ENCODE assay signal across 19 cellular contexts in the genomic region with DNA sequence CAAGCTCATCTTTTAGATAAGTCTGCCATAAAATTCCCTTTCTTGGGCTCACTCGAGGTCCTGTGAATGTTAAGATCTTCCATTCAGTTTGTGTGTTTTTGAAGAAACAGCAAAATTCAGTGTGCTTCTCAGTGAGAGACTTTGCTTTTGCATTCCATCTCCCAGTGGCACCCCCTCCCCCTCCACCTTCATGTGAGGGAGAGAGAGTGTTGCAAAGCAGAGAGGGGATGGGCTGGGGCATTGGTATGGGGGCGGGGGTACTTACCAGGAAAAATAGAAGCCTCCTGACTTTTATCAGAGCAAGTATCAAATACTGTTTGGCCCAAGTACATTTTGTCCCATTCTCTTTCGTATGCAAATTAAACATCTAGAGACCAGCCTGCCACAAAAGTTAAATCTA. TPM values are rescaled to one million over a fixed set of nuclear protein-coding genes. Genes with fewer than 3 reads are reported as not detected.
DNase-seq lines count a peak whose midpoint lies in the region; TF ChIP-seq lines count a peak whose summit lies in the region.
"Had no signal": no experiment of that assay in that cellular context is flagged by ENCODE, and none has a peak within 500 bp of the region (broad histone marks: within the 10 kb centered on the region; RNA-seq: fewer than 3 reads in every experiment).

No MANE protein-coding gene starts in this region.

- DNase-seq in H9 (no peak), caudate nucleus (lab: John Stamatoyannopoulos, UW) (no peak), iPS-NIHi11 (ENCODE audit: low spot score) (peak; percentile 46), neural progenitor cell (ENCODE audit: low spot score) (peak; percentile 25), glutamatergic neuron (no peak), NOMO-1 (lab: John Stamatoyannopoulos, UW; ENCODE audit: unreplicated experiment in 2 of 2) (no peak), cerebellar nuclear complex (lab: John Stamatoyannopoulos, UW) (no peak), NCI-H524 (lab: John Stamatoyannopoulos, UW) (no peak)
- DNase-seq: C1 segment of cervical spinal cord, DMS 273 treated with DMSO at 0.1 percent for 48 hours, GDM1, NCI-H187 treated with DMSO at 0.1 percent for 48 hours, NCI-H2171 treated with DMSO at 0.1 percent for 48 hours, NCI-H82 had no signal

- no peaks in the 10 kb centered on the region for H3K79me1 ChIP-seq in H9 (ENCODE audit: insufficient read depth, low read depth, low read length, poor library complexity, severe bottlenecking)

- H3K14ac ChIP-seq in H9 (ENCODE audit: insufficient read depth, low read length) = no peak overlapping the region

- peak overlapping the region; percentile 7 to 53; a peak in 1 of 5 replicates for H3K4me3 Mint-ChIP-seq in H9
- no peak overlapping the region for H3K4me3 Mint-ChIP-seq in neural progenitor cell
- no peak overlapping the region for H3K4me3 Mint-ChIP-seq in glutamatergic neuron (ENCODE audit: unreplicated experiment)

- H2AFZ ChIP-seq in H9 (ENCODE audit: low read length) (peak overlapping the region; percentile 29), neural progenitor cell (replicated peaks) (peak overlapping the region; percentile 30)

- TF ChIP-seq CTCF in H9 (conservative IDR thresholded peaks at IDR 0.05) (no peak), neural progenitor cell (IDR thresholded peaks at IDR 0.05) (no peak), glutamatergic neuron (IDR thresholded peaks at IDR 0.05; ENCODE audit: partially characterized antibody, unreplicated experiment) (no peak)

- H3K27me3 Mint-ChIP-seq in H9 (ENCODE audit: low read depth) (no peaks in the 10 kb centered on the region; the same call in 1 of the 2 replicates), neural progenitor cell (ENCODE audit: insufficient read depth, low read depth) (peaks cover 3% of the 10 kb centered on the region), glutamatergic neuron (ENCODE audit: unreplicated experiment) (no peaks in the 10 kb centered on the region)

- no peak overlapping the region for H4K91ac ChIP-seq in H9 (ENCODE audit: insufficient read length, low read depth, low read length)

- no peaks in the 10 kb centered on the region; a peak in 1 of 5 replicates for H3K9me3 Mint-ChIP-seq in H9
- no peaks in the 10 kb centered on the region for H3K9me3 Mint-ChIP-seq in neural progenitor cell
- no peaks in the 10 kb centered on the region for H3K9me3 Mint-ChIP-seq in glutamatergic neuron (ENCODE audit: unreplicated experiment)

- H3K56ac ChIP-seq in H9 (ENCODE audit: insufficient read length, low read depth, low read length) = no peak overlapping the region

- no peak overlapping the region for H3K4ac ChIP-seq in H9 (ENCODE audit: low read depth, low read length)

- H2BK120ac ChIP-seq in H9 (ENCODE audit: low read depth, low read length, poor library complexity, severe bottlenecking) = no peak overlapping the region

- H3K27ac ChIP-seq in H9 (ENCODE audit: insufficient read length, low read depth, low read length) = no peak overlapping the region
- H3K27ac ChIP-seq in caudate nucleus (ENCODE audit: low read depth, low read length) = peak overlapping the region; percentile 46
- no peak overlapping the region for H3K27ac ChIP-seq in neural progenitor cell
- H3K27ac ChIP-seq: A549, SJSA1 had no signal

- H4K5ac ChIP-seq in H9 (ENCODE audit: insufficient read length, low read depth, low read length) = no peak overlapping the region

- no peaks in the 10 kb centered on the region for H3K36me3 ChIP-seq in neural progenitor cell
- H3K36me3 ChIP-seq: SJSA1 had no signal

- H2BK20ac ChIP-seq in H9 (ENCODE audit: low read depth, low read length, poor library complexity, severe bottlenecking) = no peak overlapping the region

- no peak overlapping the region for H3K18ac ChIP-seq in H9 (ENCODE audit: insufficient read length, low read depth, low read length)

- H3F3A ChIP-seq in neural progenitor cell (ENCODE audit: low read depth) = no peaks in the 10 kb centered on the region

- H3T11ph ChIP-seq in H9 (ENCODE audit: low read length) = no peak overlapping the region

- H3K9ac ChIP-seq in H9 (ENCODE audit: extremely low read depth, insufficient read length, low read length) (no peak overlapping the region), neural progenitor cell (no peak overlapping the region)

- H2BK15ac ChIP-seq in H9 (ENCODE audit: low read depth, low read length) = no peak overlapping the region

- H3K9me3 ChIP-seq in H9 (ENCODE audit: control insufficient read depth, low read depth, low read length) (no peaks in the 10 kb centered on the region), neural progenitor cell (ENCODE audit: low read depth) (no peaks in the 10 kb centered on the region)
- H3K9me3 ChIP-seq: A549, SJSA1 had no signal

- H3K4me1 Mint-ChIP-seq in H9 (peaks cover 17 to 20% of the 10 kb centered on the region in 2 experiments), neural progenitor cell (peaks cover 17% of the 10 kb centered on the region), glutamatergic neuron (ENCODE audit: low read depth, unreplicated experiment) (peaks cover 12% of the 10 kb centered on the region)

- no peak overlapping the region for H3K23ac ChIP-seq in H9 (ENCODE audit: insufficient read length, low read depth, low read length)

- no peak overlapping the region for H2BK5ac ChIP-seq in H9 (ENCODE audit: insufficient read length, low read length)

- H3K4me2 ChIP-seq in H9 (ENCODE audit: insufficient read depth, insufficient read length, low read length) (no peak overlapping the region), neural progenitor cell (peak overlapping the region; percentile 58)
- H3K4me2 ChIP-seq: A549 had no signal

- H4K20me1 ChIP-seq in H9 (ENCODE audit: control insufficient read depth, insufficient read depth, insufficient read length) (no peaks in the 10 kb centered on the region), neural progenitor cell (ENCODE audit: low read depth) (no peaks in the 10 kb centered on the region)

- H3K23me2 ChIP-seq in H9 (ENCODE audit: insufficient read length, low read depth, low read length, poor library complexity, severe bottlenecking) = no peaks in the 10 kb centered on the region

- peak overlapping the region in 1 of 3 experiments; percentile 65; a peak in 4 of 7 replicates for H3K27ac Mint-ChIP-seq in H9
- H3K27ac Mint-ChIP-seq in neural progenitor cell = no peak overlapping the region
- H3K27ac Mint-ChIP-seq in glutamatergic neuron (ENCODE audit: unreplicated experiment) = no peak overlapping the region

- no peak overlapping the region for H2BK12ac ChIP-seq in H9 (ENCODE audit: insufficient read length, low read depth, low read length)

- H4K8ac ChIP-seq in H9 (replicated peaks; ENCODE audit: insufficient read length, low read depth, low read length) = no peak overlapping the region

- H3K4me3 ChIP-seq in neural progenitor cell = no peak overlapping the region
- H3K4me3 ChIP-seq: A549, SJSA1 had no signal

- H3K79me2 ChIP-seq in H9 (ENCODE audit: insufficient read depth, low read length) = no peaks in the 10 kb centered on the region
- no peaks in the 10 kb centered on the region for H3K79me2 ChIP-seq in neural progenitor cell (ENCODE audit: low read depth)

- H2AK5ac ChIP-seq in H9 (ENCODE audit: insufficient read length, low read length) = no peak overlapping the region

- H3K36me3 Mint-ChIP-seq in H9 (ENCODE audit: insufficient read depth in 1 of 3, low read depth in 3 of 3) (no peaks in the 10 kb centered on the region), neural progenitor cell (no peaks in the 10 kb centered on the region), glutamatergic neuron (ENCODE audit: unreplicated experiment) (no peaks in the 10 kb centered on the region)

- WGBS in H9 (ENCODE audit: extremely low coverage, insufficient read length, low lambda C conversion rate) = no CpG with 5 or more reads among the region's 3 CpGs

- H3K27me3 ChIP-seq in H9 (ENCODE audit: insufficient read depth, low read length) = no peaks in the 10 kb centered on the region
- no peaks in the 10 kb centered on the region for H3K27me3 ChIP-seq in neural progenitor cell

- H3K4me1 ChIP-seq in H9 (ENCODE audit: insufficient read depth, low read length) = peaks cover 6% of the 10 kb centered on the region; the same call in 1 of the 2 replicates
- peaks cover 16% of the 10 kb centered on the region for H3K4me1 ChIP-seq in neural progenitor cell
- H3K4me1 ChIP-seq: A549, SJSA1 had no signal

RNA-seq across cellular contexts. Expression of gene TECTB, which starts 3.7 kb away (rescaled TPM):
- total RNA-seq in H9 (2021) (not detected in 2 replicates), neural progenitor cell (ENCODE audit: low replicate concordance) (not detected in 2 replicates), glutamatergic neuron (ENCODE audit: unreplicated experiment) (not detected)
- total RNA-seq: H4, HT-29, NCI-H460, SJSA1 had no signal

Comparison
In these comparisons a context has a peak if more than half of its experiments do, and no peak if none do; other contexts are left out.
1. DNase-seq: peak in iPS-NIHi11 (single experiment) and neural progenitor cell (single experiment); none in H9 (single experiment), caudate nucleus (0 of 61), glutamatergic neuron (single experiment), NOMO-1 (0 of 2), cerebellar nuclear complex (0 of 2) and NCI-H524 (0 of 2).
2. H3K4me3 Mint-ChIP-seq: peak in H9 (2 of 2); none in neural progenitor cell (single experiment) and glutamatergic neuron (single experiment).